Comparison of ENCODE assay signal across 8 cellular contexts in the genomic region with DNA sequence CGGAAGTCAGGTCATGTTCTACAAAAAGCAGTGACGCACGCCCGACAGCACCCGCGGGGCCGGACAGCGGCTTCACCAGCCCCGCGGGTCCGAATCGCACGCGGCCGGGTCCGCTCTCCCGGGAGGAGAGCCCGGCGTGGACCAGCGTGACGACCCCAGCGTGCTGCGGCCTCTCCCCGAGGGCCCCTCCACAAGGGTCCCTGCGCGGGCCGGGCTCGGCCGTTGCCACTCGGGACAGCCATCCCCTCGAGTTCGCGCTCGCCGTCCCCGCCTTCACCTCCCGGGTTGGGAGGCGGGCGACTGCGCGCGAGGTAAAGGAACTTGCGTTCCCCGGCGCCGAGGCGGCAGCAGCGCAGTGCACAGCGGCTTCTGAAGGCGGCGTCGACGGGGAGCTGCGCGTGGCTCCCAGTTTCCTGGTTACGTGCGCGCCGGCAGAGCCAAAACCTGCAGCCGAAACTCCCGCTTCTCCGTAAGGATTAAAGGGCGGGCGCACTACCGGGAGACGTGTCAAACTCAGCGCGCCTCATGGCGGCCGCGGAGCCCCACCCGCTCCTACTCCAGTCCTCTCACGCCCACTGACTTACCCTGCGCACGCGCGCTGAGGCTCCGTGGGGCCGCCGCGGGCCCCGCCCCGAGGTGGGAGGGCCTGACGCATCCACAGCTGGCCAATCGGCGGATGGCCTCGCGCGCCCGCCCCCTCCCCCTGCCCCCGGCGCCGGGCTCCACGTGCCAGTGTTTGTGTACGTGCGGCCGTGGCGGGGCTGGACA. TPM values are rescaled to one million over a fixed set of nuclear protein-coding genes. Genes with fewer than 3 reads are reported as not detected.
DNase-seq lines count a peak whose midpoint lies in the region; ATAC-seq and TF ChIP-seq lines count a peak whose summit lies in the region.

No MANE protein-coding gene starts in this region.

- H3K9me2 ChIP-seq in Loucy (replicated peaks; ENCODE audit: low read depth, low read length) (no peaks in the 10 kb centered on the region), neural cell (ENCODE audit: insufficient read depth, low read length) (no peaks in the 10 kb centered on the region)

- H3K9me3 ChIP-seq in Loucy (ENCODE audit: insufficient read depth, low read depth, low read length) (no peaks in the 10 kb centered on the region), RWPE2 (ENCODE audit: severe bottlenecking) (no peaks in the 10 kb centered on the region), neural cell (ENCODE audit: low read length) (no peaks in the 10 kb centered on the region)

- TF ChIP-seq CTCF in Loucy (conservative IDR thresholded peaks at IDR 0.05; ENCODE audit: low read length) (no peak), RWPE2 (IDR thresholded peaks at IDR 0.05; ENCODE audit: poor library complexity, severe bottlenecking) (no peak), neural cell (IDR thresholded peaks at IDR 0.05; ENCODE audit: poor library complexity, severe bottlenecking) (peak; percentile 38)

- H3K4me3 ChIP-seq in H7 (ENCODE audit: insufficient read depth, low read depth, low read length): peak overlapping the region; percentile 70
- peak overlapping the region; percentile 78 for H3K4me3 ChIP-seq in Loucy (ENCODE audit: low read length, poor library complexity, severe bottlenecking)
- H3K4me3 ChIP-seq in RWPE2 (ENCODE audit: severe bottlenecking): peak overlapping the region; percentile 45
- H3K4me3 ChIP-seq in neural cell (ENCODE audit: low read length): peak overlapping the region; percentile 89

- peak overlapping the region; percentile 94 to 98 for H3K4me3 Mint-ChIP-seq in stimulated activated naive CD8-positive, alpha-beta T cell treated with anti-CD3 and anti-CD28 coated beads, Interleukin-15, amount 100 ng/mL, for 72 hours

- no peak for TF ChIP-seq EP300 in neural cell (conservative IDR thresholded peaks at IDR 0.05; ENCODE audit: poor library complexity, severe bottlenecking)

- peaks cover 6% of the 10 kb centered on the region for H4K20me1 ChIP-seq in Loucy (ENCODE audit: insufficient read depth, low read length, poor library complexity, severe bottlenecking)
- no peaks in the 10 kb centered on the region for H4K20me1 ChIP-seq in neural cell (ENCODE audit: insufficient read depth)

- H3K27ac Mint-ChIP-seq in stimulated activated naive CD8-positive, alpha-beta T cell treated with anti-CD3 and anti-CD28 coated beads, Interleukin-15, amount 100 ng/mL, for 72 hours: peak overlapping the region; percentile 98

- H3K36me3 ChIP-seq in H7 (replicated peaks; ENCODE audit: control insufficient read depth, insufficient read depth, low read length) (no peaks in the 10 kb centered on the region), Loucy (ENCODE audit: insufficient read depth, low read length) (peaks cover 3% of the 10 kb centered on the region; the same call in 1 of the 2 replicates), RWPE2 (ENCODE audit: low read depth) (peaks cover 36% of the 10 kb centered on the region), neural cell (ENCODE audit: insufficient read depth, low read length) (no peaks in the 10 kb centered on the region)

- H3K27me3 ChIP-seq in H7 (ENCODE audit: control insufficient read depth, insufficient read depth, low read length) (peaks cover 9% of the 10 kb centered on the region; the same call in 1 of the 2 replicates), Loucy (ENCODE audit: insufficient read depth, low read length, poor library complexity, severe bottlenecking) (no peaks in the 10 kb centered on the region), RWPE2 (ENCODE audit: insufficient read depth, poor library complexity, severe bottlenecking) (no peaks in the 10 kb centered on the region), neural cell (ENCODE audit: insufficient read depth, low read depth, low read length) (no peaks in the 10 kb centered on the region)

- DNase-seq in ELR (ENCODE audit: low read depth): peak; percentile 94
- DNase-seq in H7: peak; percentile 98
- DNase-seq in RWPE2 (ENCODE audit: low spot score): peak; percentile 96
- DNase-seq in activated effector memory CD4-positive, alpha-beta T cell treated with anti-CD3 and anti-CD28 coated beads, Interleukin-2, amount 50 U/mL, for 16 hours: peak; percentile 99
- peak; percentile 95 for DNase-seq in fibroblast of the conjunctiva (ENCODE audit: low read depth)
- DNase-seq in stimulated activated naive CD8-positive, alpha-beta T cell treated with anti-CD3 and anti-CD28 coated beads, Interleukin-15, amount 100 ng/mL, for 72 hours: peak; percentile 97

- H3K9ac ChIP-seq in Loucy (ENCODE audit: low read depth, low read length, poor library complexity, severe bottlenecking): peak overlapping the region; percentile 88
- peak overlapping the region; percentile 62 for H3K9ac ChIP-seq in neural cell (ENCODE audit: low read length)

- peaks cover 47% of the 10 kb centered on the region for H3K4me1 Mint-ChIP-seq in stimulated activated naive CD8-positive, alpha-beta T cell treated with anti-CD3 and anti-CD28 coated beads, Interleukin-15, amount 100 ng/mL, for 72 hours

- H3K79me2 ChIP-seq in Loucy (ENCODE audit: insufficient read depth, low read length) (peaks cover 38% of the 10 kb centered on the region), neural cell (replicated peaks; ENCODE audit: insufficient read depth, low read length) (no peaks in the 10 kb centered on the region)

- H3K4me1 ChIP-seq in Loucy (ENCODE audit: insufficient read depth, low read length, poor library complexity, severe bottlenecking) (peaks cover 41% of the 10 kb centered on the region), RWPE2 (ENCODE audit: insufficient read depth, poor library complexity, severe bottlenecking) (peaks cover 12% of the 10 kb centered on the region)

- peak; percentile 64 for ATAC-seq in RWPE2 (ENCODE audit: low read depth)
- ATAC-seq in stimulated activated naive CD8-positive, alpha-beta T cell treated with anti-CD3 and anti-CD28 coated beads, Interleukin-15, amount 100 ng/mL, for 72 hours: peak; percentile 93

- H3K9me3 Mint-ChIP-seq in stimulated activated naive CD8-positive, alpha-beta T cell treated with anti-CD3 and anti-CD28 coated beads, Interleukin-15, amount 100 ng/mL, for 72 hours: no peaks in the 10 kb centered on the region

- TF ChIP-seq RAD21 in neural cell (conservative IDR thresholded peaks at IDR 0.05): peak; percentile 48

- H3K27ac ChIP-seq in RWPE2 (ENCODE audit: poor library complexity, severe bottlenecking) (peak overlapping the region; percentile 94), neural cell (ENCODE audit: low read length) (no peak overlapping the region)

- H2AFZ ChIP-seq in Loucy (ENCODE audit: low read length): peak overlapping the region; percentile 92
- peak overlapping the region; percentile 65 for H2AFZ ChIP-seq in neural cell (ENCODE audit: low read depth, low read length)

- peak overlapping the region; percentile 90 for H3K4me2 ChIP-seq in Loucy (ENCODE audit: low read depth, low read length, poor library complexity, severe bottlenecking)
- H3K4me2 ChIP-seq in neural cell (ENCODE audit: low read length): no peak overlapping the region

- no peaks in the 10 kb centered on the region for H3K27me3 Mint-ChIP-seq in stimulated activated naive CD8-positive, alpha-beta T cell treated with anti-CD3 and anti-CD28 coated beads, Interleukin-15, amount 100 ng/mL, for 72 hours

- H3F3A ChIP-seq in Loucy (ENCODE audit: low read depth) (peaks cover 2% of the 10 kb centered on the region; the same call in 1 of the 2 replicates), neural cell (ENCODE audit: insufficient read depth, low read length, poor library complexity, severe bottlenecking) (no peaks in the 10 kb centered on the region)

TF ChIP-seq in neural cell, 6 proteins besides CTCF, POLR2A, EP300 and RAD21:
- peak; percentile 31 for TF ChIP-seq TAF1 (IDR thresholded peaks at IDR 0.05; ENCODE audit: low read depth)
- TF ChIP-seq MXI1 (conservative IDR thresholded peaks at IDR 0.05; ENCODE audit: poor library complexity, severe bottlenecking): peak; percentile 94
- TF ChIP-seq, protein P1, sequence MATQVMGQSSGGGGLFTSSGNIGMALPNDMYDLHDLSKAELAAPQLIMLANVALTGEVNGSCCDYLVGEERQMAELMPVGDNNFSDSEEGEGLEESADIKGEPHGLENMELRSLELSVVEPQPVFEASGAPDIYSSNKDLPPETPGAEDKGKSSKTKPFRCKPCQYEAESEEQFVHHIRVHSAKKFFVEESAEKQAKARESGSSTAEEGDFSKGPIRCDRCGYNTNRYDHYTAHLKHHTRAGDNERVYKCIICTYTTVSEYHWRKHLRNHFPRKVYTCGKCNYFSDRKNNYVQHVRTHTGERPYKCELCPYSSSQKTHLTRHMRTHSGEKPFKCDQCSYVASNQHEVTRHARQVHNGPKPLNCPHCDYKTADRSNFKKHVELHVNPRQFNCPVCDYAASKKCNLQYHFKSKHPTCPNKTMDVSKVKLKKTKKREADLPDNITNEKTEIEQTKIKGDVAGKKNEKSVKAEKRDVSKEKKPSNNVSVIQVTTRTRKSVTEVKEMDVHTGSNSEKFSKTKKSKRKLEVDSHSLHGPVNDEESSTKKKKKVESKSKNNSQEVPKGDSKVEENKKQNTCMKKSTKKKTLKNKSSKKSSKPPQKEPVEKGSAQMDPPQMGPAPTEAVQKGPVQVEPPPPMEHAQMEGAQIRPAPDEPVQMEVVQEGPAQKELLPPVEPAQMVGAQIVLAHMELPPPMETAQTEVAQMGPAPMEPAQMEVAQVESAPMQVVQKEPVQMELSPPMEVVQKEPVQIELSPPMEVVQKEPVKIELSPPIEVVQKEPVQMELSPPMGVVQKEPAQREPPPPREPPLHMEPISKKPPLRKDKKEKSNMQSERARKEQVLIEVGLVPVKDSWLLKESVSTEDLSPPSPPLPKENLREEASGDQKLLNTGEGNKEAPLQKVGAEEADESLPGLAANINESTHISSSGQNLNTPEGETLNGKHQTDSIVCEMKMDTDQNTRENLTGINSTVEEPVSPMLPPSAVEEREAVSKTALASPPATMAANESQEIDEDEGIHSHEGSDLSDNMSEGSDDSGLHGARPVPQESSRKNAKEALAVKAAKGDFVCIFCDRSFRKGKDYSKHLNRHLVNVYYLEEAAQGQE (IDR thresholded peaks at IDR 0.05; ENCODE audit: borderline replicate concordance): peak; percentile 68
- no peak for TF ChIP-seq EZH2 (IDR thresholded peaks at IDR 0.05; ENCODE audit: borderline replicate concordance, insufficient read depth, low read length, poor library complexity, severe bottlenecking)
- peak; percentile 42 for TF ChIP-seq SMC3 (conservative IDR thresholded peaks at IDR 0.05; ENCODE audit: poor library complexity)
- TF ChIP-seq POLR2AphosphoS5 (IDR thresholded peaks at IDR 0.05): peak; percentile 64

RNA-seq across cellular contexts. Expression of a gene that starts 0.4 kb away (rescaled TPM):
- 0.21 and 0.26 TPM in 2 replicates for total RNA-seq in H7 (2014; rRNA removed; shearing (Covaris generic))
- 0.58 and 1.1 TPM in 2 replicates for polyA plus RNA-seq in neural cell
- 1.2 and 2.4 TPM in 2 replicates for polyA minus RNA-seq in neural cell

RNA-seq across cellular contexts. Expression of a gene that starts 0.5 kb away (rescaled TPM):
- total RNA-seq in H7 (2014; rRNA removed; shearing (Covaris generic)): 0.24 and 2.5 TPM in 2 replicates
- polyA plus RNA-seq in neural cell: 1.8 and 2.6 TPM in 2 replicates
- 0.97 and 2.8 TPM in 2 replicates for polyA minus RNA-seq in neural cell

RNA-seq across cellular contexts. Expression of a gene that starts 29.6 kb away (rescaled TPM):
- total RNA-seq in H7 (2014; rRNA removed; shearing (Covaris generic)): 26.1 and 31.8 TPM in 2 replicates
- polyA plus RNA-seq in neural cell: 38.9 and 39.7 TPM in 2 replicates
- 51.2 and 51.9 TPM in 2 replicates for polyA minus RNA-seq in neural cell
